27 cellular contexts compared by ENCODE assay signal in the genomic region with DNA sequence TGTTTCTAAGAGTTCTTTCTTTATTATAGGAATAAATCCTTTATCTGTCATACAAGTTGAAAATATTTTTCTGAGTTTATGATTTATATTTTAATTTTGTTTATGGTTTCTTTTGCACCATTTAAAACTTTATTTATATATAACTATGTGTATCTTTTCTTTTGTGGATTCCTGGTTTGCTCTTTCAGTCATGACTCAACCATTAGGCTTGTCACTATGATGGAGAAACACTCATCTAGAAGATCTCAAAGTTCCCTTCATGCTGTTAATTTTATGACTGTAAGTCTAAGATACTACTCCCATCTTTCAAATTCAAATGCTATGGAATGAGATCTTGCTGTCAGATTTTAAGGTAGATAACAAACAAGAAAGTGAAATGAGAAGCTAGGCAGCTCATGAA.
DNase-seq lines count a peak whose midpoint lies in the region; ATAC-seq and TF ChIP-seq lines count a peak whose summit lies in the region.
"Had no signal": no experiment of that assay in that cellular context is flagged by ENCODE, and none has a peak within 500 bp of the region (broad histone marks: within the 10 kb centered on the region; RNA-seq: fewer than 3 reads in every experiment).

No MANE protein-coding gene starts in this region.

- H3K27ac ChIP-seq in mesenchymal stem cell (ENCODE audit: low read length, poor library complexity, severe bottlenecking), result no peak overlapping the region
- no peak overlapping the region for H3K27ac ChIP-seq in esophagus muscularis mucosa (replicated peaks in 1 of 4)
- H3K27ac ChIP-seq in gastrocnemius medialis, result no peak overlapping the region
- H3K27ac ChIP-seq: BLaER1, gastroesophageal sphincter, left ventricle myocardium inferior, Peyer's patch, skin epidermis, thyroid gland, vagina had no signal

- no peak overlapping the region for H3K23ac ChIP-seq in mesenchymal stem cell (ENCODE audit: low read length in 2 of 2)

- no peak overlapping the region for H2BK12ac ChIP-seq in mesenchymal stem cell (ENCODE audit: low read length in 2 of 2)

- DNase-seq in AG20443 (ENCODE audit: low spot score) (peak; percentile 30), M059J (ENCODE audit: low read depth) (peak; percentile 64), epithelial cell of esophagus (ENCODE audit: low read depth) (peak; percentile 32), mesenchymal stem cell (peak; percentile 49), esophagus muscularis mucosa (ENCODE audit: extremely low spot score) (no peak), gastrocnemius medialis (no peak), CD14-positive monocyte (ENCODE audit: low spot score) (no peak)
- DNase-seq in activated T-cell treated with anti-CD3 and anti-CD28 coated beads, Interleukin-2, amount 50 U/mL, for 48 hours, result no peak
- DNase-seq: activated CD4-positive, alpha-beta T cell treated with anti-CD3 and anti-CD28 coated beads, Interleukin-2, amount 10 ng/mL, durations not matched to agents 7 days and 5 days; activated naive CD4-positive, alpha-beta T cell; activated T-cell treated with anti-CD3 and anti-CD28 coated beads, Interleukin-2, amount 50 U/mL, for 4 hours; DMS79; hypothalamus; left ventricle myocardium inferior; midbrain; natural killer cell; NCI-H524 treated with DMSO at 0.1 percent for 48 hours; Peyer's patch; SIG-M5; stimulated activated naive CD8-positive, alpha-beta T cell treated with anti-CD3 and anti-CD28 coated beads, Interleukin-15, amount 100 ng/mL, for 72 hours; T1000; thyroid gland had no signal

- TF ChIP-seq EP300 in esophagus muscularis mucosa (IDR thresholded peaks at IDR 0.05), result no peak

- no peaks in the 10 kb centered on the region for H3K9me3 ChIP-seq in mesenchymal stem cell (ENCODE audit: control insufficient read depth, low read length)
- H3K9me3 ChIP-seq in esophagus muscularis mucosa, result no peaks in the 10 kb centered on the region
- H3K9me3 ChIP-seq in gastrocnemius medialis, result no peaks in the 10 kb centered on the region
- H3K9me3 ChIP-seq: BLaER1, gastroesophageal sphincter, left ventricle myocardium inferior, Peyer's patch, thyroid gland, vagina had no signal

- H3K4me2 ChIP-seq in mesenchymal stem cell (ENCODE audit: low read length, poor library complexity, severe bottlenecking), result no peak overlapping the region
- H3K4me2 ChIP-seq: BLaER1 had no signal

- no peak overlapping the region for H3K14ac ChIP-seq in mesenchymal stem cell (ENCODE audit: low read length in 2 of 2)

- no peak for ATAC-seq in gastrocnemius medialis
- ATAC-seq: activated T-cell treated with anti-CD3 and anti-CD28 coated beads, Interleukin-2, amount 50 U/mL, for 4 hours; gastroesophageal sphincter; HCT116; natural killer cell; stimulated activated naive CD8-positive, alpha-beta T cell treated with anti-CD3 and anti-CD28 coated beads, Interleukin-15, amount 100 ng/mL, for 72 hours had no signal

- H3K4me3 ChIP-seq in epithelial cell of esophagus (ENCODE audit: low read length), result no peak overlapping the region
- H3K4me3 ChIP-seq in mesenchymal stem cell (ENCODE audit: insufficient read depth in 1 of 2, low read depth in 1 of 2, low read length in 2 of 2), result no peak overlapping the region
- no peak overlapping the region for H3K4me3 ChIP-seq in esophagus muscularis mucosa
- no peak overlapping the region for H3K4me3 ChIP-seq in gastrocnemius medialis
- H3K4me3 ChIP-seq: BLaER1, gastroesophageal sphincter, left ventricle myocardium inferior, Peyer's patch, skin epidermis, thyroid gland, vagina had no signal

- H2BK5ac ChIP-seq in mesenchymal stem cell (ENCODE audit: low read depth, low read length, poor library complexity, severe bottlenecking), result no peak overlapping the region

- H3K4me1 ChIP-seq in mesenchymal stem cell (ENCODE audit: control insufficient read depth, insufficient read depth, low read depth, low read length) (no peaks in the 10 kb centered on the region), esophagus muscularis mucosa (no peaks in the 10 kb centered on the region), gastrocnemius medialis (no peaks in the 10 kb centered on the region)
- H3K4me1 ChIP-seq: gastroesophageal sphincter, left ventricle myocardium inferior, Peyer's patch, thyroid gland, vagina had no signal

- H2AFZ ChIP-seq in mesenchymal stem cell (ENCODE audit: low read depth, low read length), result no peak overlapping the region

- H3K36me3 ChIP-seq in mesenchymal stem cell (ENCODE audit: control insufficient read depth in 1 of 2, insufficient read depth in 2 of 2, low read depth in 1 of 2, low read length in 2 of 2), result no peaks in the 10 kb centered on the region
- H3K36me3 ChIP-seq in esophagus muscularis mucosa, result no peaks in the 10 kb centered on the region
- no peaks in the 10 kb centered on the region for H3K36me3 ChIP-seq in gastrocnemius medialis
- H3K36me3 ChIP-seq: BLaER1, gastroesophageal sphincter, left ventricle myocardium inferior, Peyer's patch, thyroid gland, vagina had no signal

- peaks cover 0 to 1% (median 0%) of the 10 kb centered on the region in 3 donors for H3K27me3 Mint-ChIP-seq in CD14-positive monocyte (ENCODE audit: low read depth in 3 of 3)

- peaks cover 0 to 2% (median 0%) of the 10 kb centered on the region in 7 donors for H3K9me3 Mint-ChIP-seq in CD14-positive monocyte
- H3K9me3 Mint-ChIP-seq: activated CD4-positive, alpha-beta T cell treated with anti-CD3 and anti-CD28 coated beads, Interleukin-2, amount 10 ng/mL, durations not matched to agents 7 days and 5 days had no signal

- no peaks in the 10 kb centered on the region for H3K79me1 ChIP-seq in mesenchymal stem cell (replicated peaks; ENCODE audit: low read length, poor library complexity, severe bottlenecking)

- in situ Hi-C loops in gastrocnemius medialis (cut with MboI; ENCODE audit: low sequenced_read_pairs in 4 of 4), result loop anchor here in 1 of 4 donors (25.0 kb wide), 1 partner anchor 91 kb away; no protein-coding TSS in a partner anchor

- no peak overlapping the region for H3K9ac ChIP-seq in mesenchymal stem cell (ENCODE audit: low read length)
- H3K9ac ChIP-seq: BLaER1 had no signal

- H3K4me1 Mint-ChIP-seq in CD14-positive monocyte, result peaks cover 3% of the 10 kb centered on the region
- H3K4me1 Mint-ChIP-seq: activated CD4-positive, alpha-beta T cell treated with anti-CD3 and anti-CD28 coated beads, Interleukin-2, amount 10 ng/mL, durations not matched to agents 7 days and 5 days; natural killer cell; stimulated activated naive CD8-positive, alpha-beta T cell treated with anti-CD3 and anti-CD28 coated beads, Interleukin-15, amount 100 ng/mL, for 72 hours had no signal

- H4K8ac ChIP-seq in mesenchymal stem cell (ENCODE audit: low read length), result no peak overlapping the region

- H4K91ac ChIP-seq in mesenchymal stem cell (ENCODE audit: low read length), result no peak overlapping the region

- TF ChIP-seq POLR2A in esophagus muscularis mucosa (IDR thresholded peaks at IDR 0.05; ENCODE audit: low read depth) (no peak), gastrocnemius medialis (IDR thresholded peaks at IDR 0.05) (no peak)

- no peak overlapping the region for H2BK120ac ChIP-seq in mesenchymal stem cell (ENCODE audit: low read depth, low read length)

- no peak overlapping the region for H3K18ac ChIP-seq in mesenchymal stem cell (ENCODE audit: low read depth in 1 of 2, low read length in 2 of 2)

- H2AK5ac ChIP-seq in mesenchymal stem cell (ENCODE audit: low read length, severe bottlenecking), result no peak overlapping the region

- no peak overlapping the region for H3K27ac Mint-ChIP-seq in CD14-positive monocyte
- H3K27ac Mint-ChIP-seq: activated CD4-positive, alpha-beta T cell treated with anti-CD3 and anti-CD28 coated beads, Interleukin-2, amount 10 ng/mL, durations not matched to agents 7 days and 5 days; natural killer cell; stimulated activated naive CD8-positive, alpha-beta T cell treated with anti-CD3 and anti-CD28 coated beads, Interleukin-15, amount 100 ng/mL, for 72 hours had no signal

- TF ChIP-seq CTCF in epithelial cell of esophagus (IDR thresholded peaks at IDR 0.05; ENCODE audit: insufficient read depth, low read depth, low read length, missing control alignments), result no peak
- no peak for TF ChIP-seq CTCF in esophagus muscularis mucosa (IDR thresholded peaks at IDR 0.05)
- no peak for TF ChIP-seq CTCF in gastrocnemius medialis (IDR thresholded peaks at IDR 0.05 in 4 of 5, conservative IDR thresholded peaks at IDR 0.05 in 1 of 5)
- no peak for TF ChIP-seq CTCF in CD14-positive monocyte (IDR thresholded peaks at IDR 0.05)

- H2BK15ac ChIP-seq in mesenchymal stem cell (ENCODE audit: low read depth, poor library complexity, severe bottlenecking), result no peak overlapping the region

- H3K4me3 Mint-ChIP-seq in CD14-positive monocyte, result no peak overlapping the region
- H3K4me3 Mint-ChIP-seq: activated CD4-positive, alpha-beta T cell treated with anti-CD3 and anti-CD28 coated beads, Interleukin-2, amount 10 ng/mL, durations not matched to agents 7 days and 5 days; activated T-cell treated with anti-CD3 and anti-CD28 coated beads, Interleukin-2, amount 50 U/mL, for 4 hours; natural killer cell; stimulated activated naive CD8-positive, alpha-beta T cell treated with anti-CD3 and anti-CD28 coated beads, Interleukin-15, amount 100 ng/mL, for 72 hours had no signal

- intact Hi-C loops in esophagus muscularis mucosa (cut with DNase I), result no loop called here
- intact Hi-C loops in gastrocnemius medialis (cut with DNase I; ENCODE audit: low total_unique reads), result no loop called here
- intact Hi-C loops in CD14-positive monocyte (cut with micrococcal nuclease), result no loop called here

- H3K27me3 ChIP-seq in mesenchymal stem cell (ENCODE audit: control insufficient read depth in 1 of 2, insufficient read depth in 1 of 2, low read length in 2 of 2) (peaks cover 0 to 3% of the 10 kb centered on the region in 2 experiments), esophagus muscularis mucosa (no peaks in the 10 kb centered on the region), gastrocnemius medialis (no peaks in the 10 kb centered on the region)
- H3K27me3 ChIP-seq: BLaER1, gastroesophageal sphincter, Peyer's patch, thyroid gland, vagina had no signal

- no peak overlapping the region for H3K4ac ChIP-seq in mesenchymal stem cell (ENCODE audit: low read depth in 1 of 2, low read length in 2 of 2)

- H3K36me3 Mint-ChIP-seq in CD14-positive monocyte, result no peaks in the 10 kb centered on the region
- H3K36me3 Mint-ChIP-seq: natural killer cell had no signal

Comparison
In these comparisons a context has a peak if more than half of its experiments do, and no peak if none do; other contexts are left out.
1. DNase-seq: peak in AG20443 (single experiment), M059J (single experiment), epithelial cell of esophagus (single experiment) and mesenchymal stem cell (single experiment); none in esophagus muscularis mucosa (single experiment), gastrocnemius medialis (0 of 2), activated T-cell treated with anti-CD3 and anti-CD28 coated beads, Interleukin-2, amount 50 U/mL, for 48 hours (0 of 2) and CD14-positive monocyte (single experiment).